Comparison of ENCODE assay signal across 17 cellular contexts in the genomic region with DNA sequence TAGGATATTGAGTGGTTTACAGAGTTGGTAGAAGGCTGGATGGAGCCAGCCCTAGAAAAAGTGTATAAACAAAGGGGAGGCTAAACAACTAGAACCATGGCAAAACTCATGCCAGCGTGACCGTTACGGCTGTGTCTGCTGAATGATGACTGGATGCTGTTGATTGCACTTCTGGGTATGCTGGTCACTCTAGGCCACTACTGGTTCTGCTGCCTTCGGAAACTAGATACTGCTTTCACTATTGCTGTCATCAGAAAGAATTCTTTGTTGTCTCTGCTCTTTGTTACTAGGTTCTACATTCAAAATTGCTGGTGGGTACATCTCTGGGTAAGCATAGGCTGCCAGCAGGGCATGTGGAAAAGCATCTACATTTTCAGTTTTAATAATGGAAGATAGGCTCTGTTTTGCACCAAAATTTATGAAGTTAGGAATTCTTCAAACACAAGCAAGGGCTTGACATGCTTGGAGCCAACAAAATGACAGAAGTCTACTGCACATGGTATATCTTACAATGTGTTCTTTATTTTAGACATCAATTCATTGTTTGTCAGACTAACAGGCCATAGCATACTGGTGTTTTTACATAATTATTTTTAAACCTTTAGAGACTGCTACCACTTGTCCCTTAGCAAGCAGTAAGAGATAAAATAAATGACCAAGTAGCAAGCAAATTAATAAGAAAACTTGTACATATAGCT. TPM values are rescaled to one million over a fixed set of nuclear protein-coding genes. Genes with fewer than 3 reads are reported as not detected.
A peak's percentile ranks its signal among the peaks of the same experiment; 100 is the strongest.
DNase-seq lines count a peak whose midpoint lies in the region; ATAC-seq lines count a peak whose summit lies in the region.
"Had no signal": no experiment of that assay in that cellular context is flagged by ENCODE, and none has a peak within 500 bp of the region (broad histone marks: within the 10 kb centered on the region; RNA-seq: fewer than 3 reads in every experiment).

No MANE protein-coding gene starts in this region.

- DNase-seq in NCI-H510A (lab: John Stamatoyannopoulos, UW): peak; percentile 6
- peak; percentile 53 for DNase-seq in inferior parietal cortex (ENCODE audit: extremely low spot score)
- peak in 29 of 49 donors; percentile 4 to 52 (median 19) for DNase-seq in substantia nigra (lab: John Stamatoyannopoulos, UW)
- DNase-seq in mucosa of gallbladder (ENCODE audit: low spot score): no peak
- DNase-seq: activated naive CD4-positive, alpha-beta T cell treated with anti-CD3 and anti-CD28 coated beads for 36 hours; left colon; NCI-H2081 treated with DMSO at 0.1 percent for 48 hours; NCI-H526; small intestine; stimulated activated CD4-positive, alpha-beta T cell treated with anti-CD3 and anti-CD28 coated beads, Interleukin-4, amount 100 ng/mL, for 1 hour; T-cell had no signal

- peak overlapping the region; percentile 84 for H3K27ac ChIP-seq in substantia nigra (ENCODE audit: low read depth, low read length, poor library complexity, severe bottlenecking)
- H3K27ac ChIP-seq: KMS-11, suprapubic skin had no signal

- ATAC-seq in GM21529 (IDR thresholded peaks at IDR 0.05; ENCODE audit: unreplicated experiment) (peak; percentile 36), GM18511 (IDR thresholded peaks at IDR 0.05; ENCODE audit: unreplicated experiment) (no peak), GM21381 (IDR thresholded peaks at IDR 0.05; ENCODE audit: unreplicated experiment) (no peak)
- ATAC-seq: left colon, Right ventricle myocardium inferior, T-cell had no signal

RNA-seq across cellular contexts. Expression of gene MON2, which starts 15.4 kb away (rescaled TPM):
- total RNA-seq in mucosa of gallbladder: 51.1 TPM
